Comparison of ENCODE assay signal across 22 cellular contexts in genomic region chr22:27194096-27194748, GRCh38.
DNase-seq lines count a peak whose midpoint lies in the region; ATAC-seq and TF ChIP-seq lines count a peak whose summit lies in the region.
"Had no signal": no experiment of that assay in that cellular context is flagged by ENCODE, and none has a peak within 500 bp of the region (broad histone marks: within the 10 kb centered on the region; RNA-seq: fewer than 3 reads in every experiment).

No MANE protein-coding gene starts in this region.

- no peak overlapping the region for H2AFZ ChIP-seq in OCI-LY7 (ENCODE audit: low read length)

- H3K4me1 ChIP-seq in OCI-LY7 (ENCODE audit: insufficient read depth, low read length, poor library complexity, severe bottlenecking) (no peaks in the 10 kb centered on the region), stomach smooth muscle (ENCODE audit: control insufficient read depth, insufficient read depth, low read length) (peaks cover 14% of the 10 kb centered on the region)

- CTCF ChIA-PET in OCI-LY7 (lab: Charles Lee; ENCODE audit: unreplicated experiment): no interaction called here

- peaks cover 15% of the 10 kb centered on the region for H3K27me3 Mint-ChIP-seq in activated T-cell treated with anti-CD3 and anti-CD28 coated beads, Interleukin-2, amount 50 U/mL, for 72 hours (ENCODE audit: low read depth)
- peaks cover 2% of the 10 kb centered on the region for H3K27me3 Mint-ChIP-seq in activated T-helper 17 cell treated with anti-CD3 and anti-CD28 coated beads, Interleukin-2, amount 50 U/mL, for 72 hours
- H3K27me3 Mint-ChIP-seq: activated naive CD4-positive, alpha-beta T cell treated with anti-CD3 and anti-CD28 coated beads, Interleukin-2, amount 10 ng/mL, durations not matched to agents 7 days and 5 days had no signal

- H3K79me2 ChIP-seq in OCI-LY7 (ENCODE audit: insufficient read depth, low read depth, low read length): no peaks in the 10 kb centered on the region

- TF ChIP-seq CTCF in OCI-LY7 (conservative IDR thresholded peaks at IDR 0.05; ENCODE audit: low read length): no peak

- peaks cover 0 to 5% of the 10 kb centered on the region in 2 donors for H3K9me3 Mint-ChIP-seq in activated T-cell treated with anti-CD3 and anti-CD28 coated beads, Interleukin-2, amount 50 U/mL, for 72 hours
- peaks cover 5% of the 10 kb centered on the region for H3K9me3 Mint-ChIP-seq in activated T-helper 17 cell treated with anti-CD3 and anti-CD28 coated beads, Interleukin-2, amount 50 U/mL, for 72 hours

- no peaks in the 10 kb centered on the region for H3K9me2 ChIP-seq in OCI-LY7 (ENCODE audit: insufficient read depth, low read length)

- H3K27ac Mint-ChIP-seq in activated T-cell treated with anti-CD3 and anti-CD28 coated beads, Interleukin-2, amount 50 U/mL, for 72 hours: peak overlapping the region; percentile 51
- no peak overlapping the region for H3K27ac Mint-ChIP-seq in activated T-helper 17 cell treated with anti-CD3 and anti-CD28 coated beads, Interleukin-2, amount 50 U/mL, for 72 hours
- H3K27ac Mint-ChIP-seq: activated naive CD4-positive, alpha-beta T cell treated with anti-CD3 and anti-CD28 coated beads, Interleukin-2, amount 10 ng/mL, durations not matched to agents 7 days and 5 days; dendritic cell treated with granulocyte-macrophage colony-stimulating factor and Interleukin-4, amounts not matched to agents 40 ng/mL and 50 ng/mL, for 4 days; memory B cell; stimulated activated memory B cell treated with anti-CD40 and anti-IgM and Interleukin-4, amounts not matched to agents 10 μg/mL and 1 μg/mL and 100 μg/mL, for 72 hours; T-helper 1 cell treated with Interleukin-12 subunit alpha and Interleukin-12 subunit beta and Interleukin-4 antibody, amounts not matched to agents 30 μg/mL and 1 μg/mL, for 36 hours had no signal

- BruUV-seq in OCI-LY7 (replicated peaks; lab: Mats Ljungman, UMichigan): no TSS peak

- H3K36me3 ChIP-seq in OCI-LY7 (ENCODE audit: insufficient read depth, low read length) (no peaks in the 10 kb centered on the region), stomach smooth muscle (ENCODE audit: control insufficient read depth in 2 of 2, insufficient read depth in 2 of 2, low read length in 2 of 2) (no peaks in the 10 kb centered on the region)
- H3K36me3 ChIP-seq: cardiac muscle cell had no signal

- no peak overlapping the region for H3K9ac ChIP-seq in stomach smooth muscle (ENCODE audit: low read length in 2 of 2)

- intact Hi-C loops in OCI-LY7 (cut with micrococcal nuclease; ENCODE audit: unreplicated experiment): no loop called here

- POLR2A ChIA-PET in OCI-LY7 (lab: Charles Lee): no interaction called here

- H3K27ac ChIP-seq in OCI-LY7 (ENCODE audit: low read depth, low read length, poor library complexity, severe bottlenecking) (no peak overlapping the region), epithelial cell of prostate (peak overlapping the region; percentile 10), stomach smooth muscle (ENCODE audit: low read length) (peak overlapping the region; percentile 67)
- H3K27ac ChIP-seq: cardiac muscle cell had no signal

- no peaks in the 10 kb centered on the region for H4K20me1 ChIP-seq in OCI-LY7 (ENCODE audit: insufficient read depth, low read length)

- no peak for DNase-seq in activated T-cell treated with anti-CD3 and anti-CD28 coated beads, Interleukin-2, amount 50 U/mL, for 72 hours
- no peak for DNase-seq in activated T-cell treated with anti-CD3 and anti-CD28 coated beads for 4 hours
- DNase-seq in OCI-LY7 (ENCODE audit: low spot score): peak; percentile 3
- no peak for DNase-seq in epithelial cell of prostate (ENCODE audit: low read depth, low spot score)
- DNase-seq in inferior parietal cortex (ENCODE audit: extremely low spot score): no peak
- DNase-seq: activated CD4-positive, alpha-beta T cell treated with anti-CD3 and anti-CD28 coated beads for 48 hours; activated naive CD4-positive, alpha-beta T cell treated with anti-CD3 and anti-CD28 coated beads, Interleukin-2, amount 10 ng/mL, durations not matched to agents 7 days and 5 days; activated T-cell treated with anti-CD3 and anti-CD28 coated beads, Interleukin-2, amount 50 U/mL, for 4 hours; amniotic stem cell; glutamatergic neuron; NCI-H1930; NCI-H69; nucleus accumbens; stimulated activated CD4-positive, alpha-beta T cell treated with anti-CD3 and anti-CD28 coated beads, Interleukin-2, amount 100 ng/mL, for 48 hours had no signal

- H3K4me3 Mint-ChIP-seq in activated T-cell treated with anti-CD3 and anti-CD28 coated beads, Interleukin-2, amount 50 U/mL, for 72 hours: no peak overlapping the region
- H3K4me3 Mint-ChIP-seq in activated T-helper 17 cell treated with anti-CD3 and anti-CD28 coated beads, Interleukin-2, amount 50 U/mL, for 72 hours: no peak overlapping the region
- H3K4me3 Mint-ChIP-seq: activated naive CD4-positive, alpha-beta T cell treated with anti-CD3 and anti-CD28 coated beads, Interleukin-2, amount 10 ng/mL, durations not matched to agents 7 days and 5 days; activated T-cell treated with anti-CD3 and anti-CD28 coated beads, Interleukin-2, amount 50 U/mL, for 4 hours; dendritic cell treated with granulocyte-macrophage colony-stimulating factor and Interleukin-4, amounts not matched to agents 40 ng/mL and 50 ng/mL, for 4 days; memory B cell; stimulated activated memory B cell treated with anti-CD40 and anti-IgM and Interleukin-4, amounts not matched to agents 10 μg/mL and 1 μg/mL and 100 μg/mL, for 72 hours; T-helper 1 cell treated with Interleukin-12 subunit alpha and Interleukin-12 subunit beta and Interleukin-4 antibody, amounts not matched to agents 30 μg/mL and 1 μg/mL, for 36 hours had no signal

- H3K27me3 ChIP-seq in stomach smooth muscle (ENCODE audit: control insufficient read depth in 1 of 2, insufficient read depth in 2 of 2, low read length in 2 of 2): no peaks in the 10 kb centered on the region
- H3K27me3 ChIP-seq: cardiac muscle cell had no signal

- peaks cover 5% of the 10 kb centered on the region for H3K4me1 Mint-ChIP-seq in activated T-cell treated with anti-CD3 and anti-CD28 coated beads, Interleukin-2, amount 50 U/mL, for 72 hours (ENCODE audit: low read depth)
- H3K4me1 Mint-ChIP-seq in activated T-helper 17 cell treated with anti-CD3 and anti-CD28 coated beads, Interleukin-2, amount 50 U/mL, for 72 hours: no peaks in the 10 kb centered on the region
- H3K4me1 Mint-ChIP-seq: activated naive CD4-positive, alpha-beta T cell treated with anti-CD3 and anti-CD28 coated beads, Interleukin-2, amount 10 ng/mL, durations not matched to agents 7 days and 5 days; memory B cell; stimulated activated memory B cell treated with anti-CD40 and anti-IgM and Interleukin-4, amounts not matched to agents 10 μg/mL and 1 μg/mL and 100 μg/mL, for 72 hours had no signal

- no peak for ATAC-seq in activated T-cell treated with anti-CD3 and anti-CD28 coated beads, Interleukin-2, amount 50 U/mL, for 72 hours (replicated peaks in 1 of 2)
- ATAC-seq in GM21717 (IDR thresholded peaks at IDR 0.05; ENCODE audit: unreplicated experiment): no peak
- ATAC-seq in activated T-helper 17 cell treated with anti-CD3 and anti-CD28 coated beads, Interleukin-2, amount 50 U/mL, for 72 hours (replicated peaks): no peak
- ATAC-seq: activated T-cell treated with anti-CD3 and anti-CD28 coated beads, Interleukin-2, amount 50 U/mL, for 4 hours; stimulated activated memory B cell treated with anti-CD40 and anti-IgM and Interleukin-4, amounts not matched to agents 10 μg/mL and 1 μg/mL and 100 μg/mL, for 72 hours had no signal

- no peak overlapping the region for H3K4me2 ChIP-seq in OCI-LY7 (ENCODE audit: low read length)

- H3K4me3 ChIP-seq in OCI-LY7 (ENCODE audit: low read depth, low read length, poor library complexity, severe bottlenecking): no peak overlapping the region
- H3K4me3 ChIP-seq in stomach smooth muscle (ENCODE audit: low read length in 2 of 2): no peak overlapping the region
- H3K4me3 ChIP-seq: cardiac muscle cell had no signal

- H3K9me3 ChIP-seq in OCI-LY7 (ENCODE audit: low read length) (peaks cover 12% of the 10 kb centered on the region; the same call in 1 of the 2 replicates), stomach smooth muscle (ENCODE audit: control insufficient read depth in 2 of 2, low read length in 2 of 2) (peaks cover 0 to 2% of the 10 kb centered on the region in 2 donors)

- H3K36me3 Mint-ChIP-seq in activated T-cell treated with anti-CD3 and anti-CD28 coated beads, Interleukin-2, amount 50 U/mL, for 72 hours (ENCODE audit: insufficient read depth in 2 of 2): peaks cover 0 to 1% of the 10 kb centered on the region in 2 donors
- H3K36me3 Mint-ChIP-seq in activated T-helper 17 cell treated with anti-CD3 and anti-CD28 coated beads, Interleukin-2, amount 50 U/mL, for 72 hours (ENCODE audit: low read depth): no peaks in the 10 kb centered on the region
- H3K36me3 Mint-ChIP-seq: activated naive CD4-positive, alpha-beta T cell treated with anti-CD3 and anti-CD28 coated beads, Interleukin-2, amount 10 ng/mL, durations not matched to agents 7 days and 5 days; memory B cell; stimulated activated memory B cell treated with anti-CD40 and anti-IgM and Interleukin-4, amounts not matched to agents 10 μg/mL and 1 μg/mL and 100 μg/mL, for 72 hours had no signal
